ENCODE assay signal across 1 cellular context in genomic region chr16:87404764-87405625, GRCh38.
TF ChIP-seq lines count a peak whose summit lies in the region.

No MANE protein-coding gene starts in this region.

TF ChIP-seq in K562, 482 proteins besides CTCF, POLR2A, EP300 and RAD21 (continues in another document):
- peak; percentile 76; the same call in 1 of the 2 replicates for TF ChIP-seq FOXK1 (CRISPR knock-in tag; IDR thresholded peaks at IDR 0.05; ENCODE audit: borderline replicate concordance)
- TF ChIP-seq POLR2AphosphoS5 (IDR thresholded peaks at IDR 0.05; ENCODE audit: control insufficient read depth, insufficient read depth, low read depth, low read length) = peak; percentile 32; the same call in 1 of the 2 replicates
- no peak for TF ChIP-seq HINFP (tag; conservative IDR thresholded peaks at IDR 0.05; ENCODE audit: low read depth)
- no peak for TF ChIP-seq ARHGAP35 (IDR thresholded peaks at IDR 0.05; ENCODE audit: partially characterized antibody)
- TF ChIP-seq AFF1 (IDR thresholded peaks at IDR 0.05; ENCODE audit: low read depth in 1 of 2, partially characterized antibody in 2 of 2) = no peak
- no peak for TF ChIP-seq MECOM (CRISPR knock-in tag; IDR thresholded peaks at IDR 0.05)
- peak; percentile 72; the same call in 1 of the 2 replicates for TF ChIP-seq THRB (CRISPR knock-in tag; conservative IDR thresholded peaks at IDR 0.05)
- TF ChIP-seq CCNT2 (IDR thresholded peaks at IDR 0.05; ENCODE audit: borderline replicate concordance, extremely low read depth, insufficient read length, low read depth, low read length) = peak; percentile 8
- 0 out of 2 replicates have a peak, but pooled peaks have one; percentile 7 for TF ChIP-seq MGA (IDR thresholded peaks at IDR 0.05)
- TF ChIP-seq MCM5 (IDR thresholded peaks at IDR 0.05; ENCODE audit: low read depth) = no peak
- no peak for TF ChIP-seq ELF1 (tag; IDR thresholded peaks at IDR 0.05)
- no peak for TF ChIP-seq HBP1 (CRISPR knock-in tag; IDR thresholded peaks at IDR 0.05)
- TF ChIP-seq DACH1 (IDR thresholded peaks at IDR 0.05; ENCODE audit: partially characterized antibody) = no peak
- TF ChIP-seq KLF16 (IDR thresholded peaks at IDR 0.05) = no peak
- TF ChIP-seq POLR2G (IDR thresholded peaks at IDR 0.05; ENCODE audit: low read depth, low read length) = peak; percentile 64
- peak; percentile 38; the same call in 1 of the 2 replicates for TF ChIP-seq RBFOX2 (IDR thresholded peaks at IDR 0.05; ENCODE audit: low read depth, low read length)
- TF ChIP-seq DNMT1 (IDR thresholded peaks at IDR 0.05) = no peak
- TF ChIP-seq POLR2AphosphoS2 (IDR thresholded peaks at IDR 0.05; ENCODE audit: low read length) = peak; percentile 94
- TF ChIP-seq CBX8 (IDR thresholded peaks at IDR 0.05; ENCODE audit: borderline replicate concordance, extremely low read depth, low read depth, low read length, poor library complexity, severe bottlenecking) = no peak
- no peak for TF ChIP-seq ZNF347 (CRISPR knock-in tag; IDR thresholded peaks at IDR 0.05; ENCODE audit: low read depth)
- TF ChIP-seq E2F8 (IDR thresholded peaks at IDR 0.05; ENCODE audit: low read depth, partially characterized antibody) = peak; percentile 12
- peak; percentile 69 for TF ChIP-seq POLR2B (IDR thresholded peaks at IDR 0.05; ENCODE audit: low read depth, partially characterized antibody)
- TF ChIP-seq SUPT5H (IDR thresholded peaks at IDR 0.05) = 0 out of 2 replicates have a peak, but pooled peaks have one; percentile 62
- no peak for TF ChIP-seq CHD2 (IDR thresholded peaks at IDR 0.05; ENCODE audit: low read depth, low read length)
- TF ChIP-seq GTF2E2 (tag; IDR thresholded peaks at IDR 0.05) = no peak
- TF ChIP-seq BMI1 (IDR thresholded peaks at IDR 0.05; ENCODE audit: low read length) = no peak
- no peak for TF ChIP-seq ZBTB2 (IDR thresholded peaks at IDR 0.05)
- no peak for TF ChIP-seq HSF4 (CRISPR knock-in tag; IDR thresholded peaks at IDR 0.05; ENCODE audit: borderline replicate concordance)
- no peak for TF ChIP-seq ZNF444 (CRISPR knock-in tag; IDR thresholded peaks at IDR 0.05)
- no peak for TF ChIP-seq SETDB1 (IDR thresholded peaks at IDR 0.05; ENCODE audit: low read length)
